In genomic region chr9:92650839-92651621, GRCh38 we compare ENCODE assay signal across 14 cellular contexts. TPM values are rescaled to one million over a fixed set of nuclear protein-coding genes. Genes with fewer than 3 reads are reported as not detected.
DNase-seq lines count a peak whose midpoint lies in the region; ATAC-seq, FAIRE-seq and TF ChIP-seq lines count a peak whose summit lies in the region.
"Had no signal": no experiment of that assay in that cellular context is flagged by ENCODE, and none has a peak within 500 bp of the region (broad histone marks: within the 10 kb centered on the region; RNA-seq: fewer than 3 reads in every experiment).

No MANE protein-coding gene starts in this region.

- ATAC-seq in GM18867 (IDR thresholded peaks at IDR 0.05; ENCODE audit: unreplicated experiment), result no peak
- ATAC-seq in GM21390 (IDR thresholded peaks at IDR 0.05; ENCODE audit: unreplicated experiment), result no peak
- ATAC-seq: activated T-cell treated with anti-CD3 and anti-CD28 coated beads, Interleukin-2, amount 50 U/mL, for 72 hours had no signal

- H3K27ac Mint-ChIP-seq in astrocyte (ENCODE audit: unreplicated experiment) (no peak overlapping the region), osteocyte (ENCODE audit: unreplicated experiment) (peak overlapping the region; percentile 10)
- no peak overlapping the region for H3K27ac Mint-ChIP-seq in activated T-cell treated with anti-CD3 and anti-CD28 coated beads, Interleukin-2, amount 50 U/mL, for 24 hours
- H3K27ac Mint-ChIP-seq: activated T-cell treated with anti-CD3 and anti-CD28 coated beads, Interleukin-2, amount 50 U/mL, for 72 hours had no signal

- peaks cover 24% of the 10 kb centered on the region for H3K79me2 ChIP-seq in astrocyte (ENCODE audit: insufficient read depth, low read length)

- H4K20me1 ChIP-seq in astrocyte (ENCODE audit: insufficient read depth, low read length), result peaks cover 42% of the 10 kb centered on the region

- no peak overlapping the region for H3K9ac ChIP-seq in astrocyte (ENCODE audit: low read length)

- H3K4me2 ChIP-seq in astrocyte (ENCODE audit: low read length), result no peak overlapping the region

- H3K9me3 Mint-ChIP-seq in astrocyte (ENCODE audit: unreplicated experiment) (no peaks in the 10 kb centered on the region), osteocyte (ENCODE audit: unreplicated experiment) (no peaks in the 10 kb centered on the region)
- H3K9me3 Mint-ChIP-seq in activated T-cell treated with anti-CD3 and anti-CD28 coated beads, Interleukin-2, amount 50 U/mL, for 24 hours, result peaks cover 10% of the 10 kb centered on the region

- no peak overlapping the region for H3K27ac ChIP-seq in astrocyte (ENCODE audit: low read depth, low read length)
- H3K27ac ChIP-seq: C4-2B had no signal

- peak; percentile 66 for DNase-seq in AG20443 (ENCODE audit: low spot score)
- peak; percentile 75 for DNase-seq in astrocyte (ENCODE audit: low read depth)
- DNase-seq in cardiac septum (ENCODE audit: low spot score), result peak; percentile 71
- DNase-seq in osteocyte (ENCODE audit: extremely low spot score, unreplicated experiment), result no peak
- no peak for DNase-seq in NCI-H82 (lab: John Stamatoyannopoulos, UW)
- no peak for DNase-seq in activated T-cell treated with anti-CD3 and anti-CD28 coated beads, Interleukin-2, amount 50 U/mL, for 24 hours
- DNase-seq: activated T-cell treated with anti-CD3 and anti-CD28 coated beads, Interleukin-2, amount 50 U/mL, for 72 hours; KBM-7; stimulated activated naive CD4-positive, alpha-beta T cell treated with Interleukin-2 at 50 U/mL for 16 hours had no signal

- no peaks in the 10 kb centered on the region for H3K27me3 Mint-ChIP-seq in astrocyte (ENCODE audit: low read depth, unreplicated experiment)
- H3K27me3 Mint-ChIP-seq in osteocyte (ENCODE audit: unreplicated experiment), result no peaks in the 10 kb centered on the region
- no peaks in the 10 kb centered on the region for H3K27me3 Mint-ChIP-seq in activated T-cell treated with anti-CD3 and anti-CD28 coated beads, Interleukin-2, amount 50 U/mL, for 24 hours

- H3K36me3 ChIP-seq in astrocyte (ENCODE audit: insufficient read depth, low read length), result peaks cover 17% of the 10 kb centered on the region

- H3K36me3 Mint-ChIP-seq in astrocyte (ENCODE audit: low read depth, unreplicated experiment) (peaks cover 45% of the 10 kb centered on the region), osteocyte (ENCODE audit: unreplicated experiment) (peaks cover 32% of the 10 kb centered on the region)
- H3K36me3 Mint-ChIP-seq in activated T-cell treated with anti-CD3 and anti-CD28 coated beads, Interleukin-2, amount 50 U/mL, for 24 hours (ENCODE audit: low read depth), result peaks cover 91% of the 10 kb centered on the region

- H3K9me3 ChIP-seq in astrocyte (ENCODE audit: insufficient read depth, low read depth, low read length), result no peaks in the 10 kb centered on the region

- intact Hi-C loops in cardiac septum (cut with DNase I), result no loop called here

- H3K4me1 ChIP-seq in astrocyte (ENCODE audit: insufficient read depth, low read length), result peaks cover 10% of the 10 kb centered on the region

- H3K4me1 Mint-ChIP-seq in astrocyte (ENCODE audit: low read depth, unreplicated experiment), result peaks cover 2% of the 10 kb centered on the region
- peaks cover 29% of the 10 kb centered on the region for H3K4me1 Mint-ChIP-seq in osteocyte (ENCODE audit: unreplicated experiment)
- peaks cover 7% of the 10 kb centered on the region for H3K4me1 Mint-ChIP-seq in activated T-cell treated with anti-CD3 and anti-CD28 coated beads, Interleukin-2, amount 50 U/mL, for 24 hours (ENCODE audit: low read depth)

- H3K4me3 Mint-ChIP-seq in astrocyte (ENCODE audit: unreplicated experiment) (no peak overlapping the region), osteocyte (ENCODE audit: unreplicated experiment) (no peak overlapping the region)
- no peak overlapping the region for H3K4me3 Mint-ChIP-seq in activated T-cell treated with anti-CD3 and anti-CD28 coated beads, Interleukin-2, amount 50 U/mL, for 24 hours
- H3K4me3 Mint-ChIP-seq: activated T-cell treated with anti-CD3 and anti-CD28 coated beads, Interleukin-2, amount 50 U/mL, for 72 hours had no signal

- no peaks in the 10 kb centered on the region for H3K27me3 ChIP-seq in astrocyte (ENCODE audit: insufficient read depth, low read length)

- TF ChIP-seq CTCF in astrocyte (IDR thresholded peaks at IDR 0.05; ENCODE audit: insufficient read depth, low read depth, low read length) (no peak), osteocyte (IDR thresholded peaks at IDR 0.05) (no peak)

- H2AFZ ChIP-seq in astrocyte (ENCODE audit: low read depth, low read length), result no peak overlapping the region

- FAIRE-seq in astrocyte (lab: Jason Lieb, UNC), result no peak
- FAIRE-seq: colon, RCC 7860 had no signal

- no peak overlapping the region for H3K4me3 ChIP-seq in astrocyte (ENCODE audit: insufficient read depth, low read depth, low read length)

RNA-seq across cellular contexts. Expression of gene IPPK, which starts 18.9 kb away (rescaled TPM):
- total RNA-seq in astrocyte, result 11.3 and 14.1 TPM in 2 replicates
- 13.1 TPM for total RNA-seq in cardiac septum
- total RNA-seq in osteocyte, result 6.4 and 7.4 TPM in 2 replicates

Comparison
In these comparisons a context has a peak if more than half of its experiments do, and no peak if none do; other contexts are left out.
1. DNase-seq: peak in AG20443 (single experiment), astrocyte (single experiment) and cardiac septum (single experiment); none in osteocyte (single experiment), NCI-H82 (single experiment) and activated T-cell treated with anti-CD3 and anti-CD28 coated beads, Interleukin-2, amount 50 U/mL, for 24 hours (single experiment).